ENCODE assay signal across 1 cellular context in the genomic region with DNA sequence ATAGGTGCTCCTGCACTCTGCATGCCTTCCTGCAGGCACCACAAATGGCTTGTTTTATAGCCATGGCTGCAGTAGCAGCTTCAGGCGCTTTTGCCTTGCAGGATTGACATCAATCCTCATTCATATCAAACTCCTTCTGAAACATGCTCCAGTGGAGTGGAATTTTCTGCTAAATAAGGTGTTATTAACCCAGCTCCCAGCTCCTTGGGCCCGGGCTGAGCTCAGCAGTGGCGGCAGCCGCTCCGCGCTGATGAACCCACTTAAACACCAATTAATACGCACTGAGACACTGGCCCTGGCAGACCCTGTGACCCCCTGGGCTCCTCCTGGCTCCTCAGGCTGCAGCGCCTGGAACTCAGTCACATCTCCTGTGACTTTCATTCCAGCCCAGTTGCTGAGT.
TF ChIP-seq lines count a peak whose summit lies in the region.

No MANE protein-coding gene starts in this region.

TF ChIP-seq in neural cell, 6 proteins besides CTCF, POLR2A, EP300 and RAD21 (continued from another document):
- no peak for TF ChIP-seq MXI1 (conservative IDR thresholded peaks at IDR 0.05; ENCODE audit: poor library complexity, severe bottlenecking)
